8 cellular contexts compared by ENCODE assay signal in the genomic region with DNA sequence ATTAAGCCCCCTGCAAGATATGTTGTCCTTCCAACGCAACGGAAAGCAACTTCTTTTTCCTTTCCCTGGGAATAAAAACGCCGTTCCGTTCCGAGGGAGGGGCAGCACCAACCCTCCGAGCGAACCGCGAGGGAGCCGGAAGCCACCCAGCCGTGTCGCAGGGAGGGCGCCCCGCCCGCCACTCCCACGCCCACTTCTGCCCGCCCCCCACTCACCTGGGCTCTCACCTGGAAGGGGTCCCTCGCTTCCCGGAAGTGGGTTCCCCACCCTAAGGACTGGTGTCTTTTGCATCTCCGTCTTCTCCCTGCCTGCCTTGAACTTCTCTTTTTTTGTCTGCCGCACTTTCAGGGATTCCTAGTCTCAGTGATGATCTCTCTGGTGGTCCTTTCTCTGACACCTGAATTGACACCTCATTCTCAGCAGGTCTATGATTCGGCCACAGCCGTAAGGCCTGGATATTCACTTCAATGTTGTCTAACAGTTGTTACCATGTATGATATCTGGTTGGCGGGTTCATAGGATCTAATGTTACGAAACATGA. TPM values are rescaled to one million over a fixed set of nuclear protein-coding genes. Genes with fewer than 3 reads are reported as not detected.
A peak's percentile ranks its signal among the peaks of the same experiment; 100 is the strongest.
DNase-seq lines count a peak whose midpoint lies in the region; ATAC-seq and TF ChIP-seq lines count a peak whose summit lies in the region.

No MANE protein-coding gene starts in this region.

- H3K27me3 ChIP-seq in fibroblast of lung (ENCODE audit: control insufficient read depth, insufficient read depth, low read length) (no peaks in the 10 kb centered on the region), osteoblast (ENCODE audit: insufficient read depth, low read length) (no peaks in the 10 kb centered on the region), upper lobe of left lung (no peaks in the 10 kb centered on the region)

- no peak overlapping the region for H2AFZ ChIP-seq in fibroblast of lung (ENCODE audit: low read length)
- H2AFZ ChIP-seq in osteoblast (ENCODE audit: low read length): peak overlapping the region; percentile 27

- 12% methylated on average over 21 to 24 of the region's 26 CpGs for WGBS in upper lobe of left lung, 2 donors

- no peak for DNase-seq in CD14-positive monocyte (ENCODE audit: low spot score)
- peak; percentile 40 for DNase-seq in NCI-H1092 treated with DMSO at 0.1 percent for 48 hours (lab: John Stamatoyannopoulos, UW)
- peak; percentile 59 for DNase-seq in activated CD8-positive, alpha-beta memory T cell treated with anti-CD3 and anti-CD28 coated beads, Interleukin-2, amount 50 U/mL, for 4 hours
- DNase-seq in fibroblast of lung (ENCODE audit: low read depth in 2 of 2): no peak
- DNase-seq in osteoblast (ENCODE audit: insufficient read length, low spot score, missing footprints): no peak
- DNase-seq in upper lobe of left lung: peak; percentile 26 to 87
- DNase-seq in GDM1 (lab: John Stamatoyannopoulos, UW): no peak

- TF ChIP-seq CTCF in CD14-positive monocyte (IDR thresholded peaks at IDR 0.05) (no peak), fibroblast of lung (conservative IDR thresholded peaks at IDR 0.05 in 1 of 2, IDR thresholded peaks at IDR 0.05 in 1 of 2; ENCODE audit: low read depth in 1 of 2, low read length in 2 of 2) (no peak), osteoblast (IDR thresholded peaks at IDR 0.05; ENCODE audit: extremely low read depth, low read depth, low read length) (no peak), upper lobe of left lung (IDR thresholded peaks at IDR 0.05) (no peak)

- H3K4me1 ChIP-seq in fibroblast of lung (ENCODE audit: control insufficient read depth, extremely low read depth, insufficient read depth, low read length) (peaks cover 2% of the 10 kb centered on the region), osteoblast (ENCODE audit: insufficient read depth, low read length) (peaks cover 3% of the 10 kb centered on the region), upper lobe of left lung (peaks cover 3 to 11% (median 5%) of the 10 kb centered on the region in 4 donors)

- H3K27ac ChIP-seq in fibroblast of lung (ENCODE audit: insufficient read depth, low read length): no peak overlapping the region
- no peak overlapping the region for H3K27ac ChIP-seq in osteoblast (ENCODE audit: low read depth, low read length)
- peak overlapping the region; percentile 85 to 90 (median 88) for H3K27ac ChIP-seq in upper lobe of left lung

- H3K4me1 Mint-ChIP-seq in CD14-positive monocyte: peaks cover 6% of the 10 kb centered on the region

- H3K9me3 ChIP-seq in fibroblast of lung (ENCODE audit: control insufficient read depth, insufficient read depth, low read depth, low read length) (no peaks in the 10 kb centered on the region), osteoblast (ENCODE audit: low read depth, low read length) (no peaks in the 10 kb centered on the region), upper lobe of left lung (no peaks in the 10 kb centered on the region)

- peak; percentile 38 for ATAC-seq in GM21515 (IDR thresholded peaks at IDR 0.05; ENCODE audit: unreplicated experiment)
- ATAC-seq in upper lobe of left lung (ENCODE audit: low FRiP score in 2 of 2): peak; percentile 55 to 71

- H3K79me2 ChIP-seq in fibroblast of lung (ENCODE audit: control insufficient read depth, insufficient read depth, low read length) (no peaks in the 10 kb centered on the region), osteoblast (ENCODE audit: insufficient read depth, low read length) (no peaks in the 10 kb centered on the region)

- H3K4me3 ChIP-seq in fibroblast of lung (replicated peaks in 1 of 4; ENCODE audit: control extremely low read depth in 1 of 4, insufficient read depth in 1 of 4, low read depth in 3 of 4, low read length in 4 of 4): peak overlapping the region; percentile 50 to 68 (median 60)
- peak overlapping the region; percentile 83 for H3K4me3 ChIP-seq in osteoblast (ENCODE audit: insufficient read depth, low read length)
- H3K4me3 ChIP-seq in upper lobe of left lung: peak overlapping the region; percentile 18 to 76 (median 64)

- intact Hi-C loops in CD14-positive monocyte (cut with micrococcal nuclease): loop anchor here in 1 of 2 donors (5.0 kb wide), 1 partner anchor 46 kb away; no protein-coding TSS in a partner anchor

- H3K9me3 Mint-ChIP-seq in CD14-positive monocyte: peaks cover 0 to 9% (median 0%) of the 10 kb centered on the region in 7 donors

- H3K27ac Mint-ChIP-seq in CD14-positive monocyte: peak overlapping the region; percentile 16 to 92 (median 77)

- TF ChIP-seq POLR2A in upper lobe of left lung (IDR thresholded peaks at IDR 0.05): no peak

- H3K9ac ChIP-seq in fibroblast of lung (ENCODE audit: insufficient read depth, low read length): peak overlapping the region; percentile 13

- no peak for TF ChIP-seq EP300 in upper lobe of left lung (IDR thresholded peaks at IDR 0.05)

- peaks cover 12 to 31% (median 28%) of the 10 kb centered on the region in 3 donors for H3K27me3 Mint-ChIP-seq in CD14-positive monocyte (ENCODE audit: low read depth in 3 of 3)

- H3K36me3 ChIP-seq in fibroblast of lung (ENCODE audit: control insufficient read depth, insufficient read depth, low read length): no peaks in the 10 kb centered on the region
- no peaks in the 10 kb centered on the region for H3K36me3 ChIP-seq in osteoblast (ENCODE audit: insufficient read depth, low read length)
- no peaks in the 10 kb centered on the region for H3K36me3 ChIP-seq in upper lobe of left lung

- no peaks in the 10 kb centered on the region for H3K36me3 Mint-ChIP-seq in CD14-positive monocyte

- peak overlapping the region; percentile 89 to 96 for H3K4me3 Mint-ChIP-seq in CD14-positive monocyte

- H4K20me1 ChIP-seq in fibroblast of lung (ENCODE audit: control insufficient read depth, extremely low read depth, insufficient read depth, low read length) (no peaks in the 10 kb centered on the region), osteoblast (ENCODE audit: insufficient read depth, low read length) (no peaks in the 10 kb centered on the region)

- peak overlapping the region; percentile 74 for H3K4me2 ChIP-seq in fibroblast of lung (ENCODE audit: extremely low read depth, insufficient read depth, low read length)
- H3K4me2 ChIP-seq in osteoblast (ENCODE audit: insufficient read depth, low read length): peak overlapping the region; percentile 91

RNA-seq across cellular contexts. Expression of a gene that starts 25.3 kb away (rescaled TPM):
- polyA plus RNA-seq in CD14-positive monocyte (1 to 10 TPM in 1 of 2 donors, under 1 TPM in 1; 0.44 to 2.0 TPM), fibroblast of lung (0.03 and 0.12 TPM in 2 replicates)
- total RNA-seq in fibroblast of lung (0.26 and 0.66 TPM in 2 replicates), osteoblast (0.88 and 1.1 TPM in 2 replicates), upper lobe of left lung (10 to 100 TPM in 4 of 6 donors, 1 to 10 TPM in 2; 6.9 to 20.8 (median 12.0) TPM)
- polyA plus RNA-seq in fibroblast of lung (2012): 0.12 TPM in 1 of 2 replicates, not detected in the other
- not detected in 2 replicates for polyA minus RNA-seq in fibroblast of lung (ENCODE audit: low replicate concordance)

Comparison
In these comparisons a context has a peak if more than half of its experiments do, and no peak if none do; other contexts are left out.
1. DNase-seq: peak in NCI-H1092 treated with DMSO at 0.1 percent for 48 hours (single experiment), activated CD8-positive, alpha-beta memory T cell treated with anti-CD3 and anti-CD28 coated beads, Interleukin-2, amount 50 U/mL, for 4 hours (single experiment) and upper lobe of left lung (2 of 2); none in CD14-positive monocyte (single experiment), fibroblast of lung (0 of 2), osteoblast (single experiment) and GDM1 (single experiment).
2. H3K27ac ChIP-seq: peak in upper lobe of left lung (4 of 4); none in fibroblast of lung (single experiment) and osteoblast (single experiment).
3. Peak in every context shown above with its lines, with median percentiles within 50 percentile points of each other: H3K4me3 ChIP-seq.